Comparison of ENCODE assay signal across 31 cellular contexts in genomic region chr7:48063985-48064384, GRCh38. TPM values are rescaled to one million over a fixed set of nuclear protein-coding genes. Genes with fewer than 3 reads are reported as not detected.
"Had no signal": no experiment of that assay in that cellular context is flagged by ENCODE, and none has a peak within 500 bp of the region (broad histone marks: within the 10 kb centered on the region; RNA-seq: fewer than 3 reads in every experiment).

No MANE protein-coding gene starts in this region.

- H3K27ac Mint-ChIP-seq: dendritic cell treated with granulocyte-macrophage colony-stimulating factor and Interleukin-4, amounts not matched to agents 40 ng/mL and 50 ng/mL, for 4 days; effector memory CD8-positive, alpha-beta T cell; endodermal cell; mesothelial cell of epicardium; naive B cell had no signal

- H3K4me1 ChIP-seq: colonic mucosa, esophagus squamous epithelium, gastrocnemius medialis, lower lobe of right lung had no signal

- H3K27ac ChIP-seq: colonic mucosa, epithelial cell of prostate, esophagus squamous epithelium, gastrocnemius medialis, heart right ventricle, left lung, lower lobe of right lung had no signal

- H3K4me1 Mint-ChIP-seq: endodermal cell, mesothelial cell of epicardium, naive B cell had no signal

- H3K27me3 Mint-ChIP-seq: dendritic cell treated with granulocyte-macrophage colony-stimulating factor and Interleukin-4, amounts not matched to agents 40 ng/mL and 50 ng/mL, for 4 days had no signal

- H3K4me3 ChIP-seq: colonic mucosa, esophagus squamous epithelium, gastrocnemius medialis, heart right ventricle, left lung, lower lobe of right lung, mucosa of descending colon had no signal

- H3K4me3 Mint-ChIP-seq: dendritic cell treated with granulocyte-macrophage colony-stimulating factor and Interleukin-4, amounts not matched to agents 40 ng/mL and 50 ng/mL, for 4 days; effector memory CD8-positive, alpha-beta T cell; endodermal cell; mesothelial cell of epicardium; naive B cell had no signal

- ATAC-seq: effector memory CD8-positive, alpha-beta T cell; esophagus mucosa; gastrocnemius medialis; heart right ventricle; left cardiac atrium; left lung; left ventricle myocardium superior; lower lobe of right lung; mucosa of descending colon had no signal

- H3K36me3 ChIP-seq: colonic mucosa, esophagus squamous epithelium, gastrocnemius medialis, heart right ventricle, left lung, lower lobe of right lung had no signal

- DNase-seq: colonic mucosa; cortex of kidney; effector CD8-positive, alpha-beta T cell; effector memory CD8-positive, alpha-beta T cell; endodermal cell; erythroblast; esophagus squamous epithelium; foreskin fibroblast; foreskin melanocyte; gastrocnemius medialis; glutamatergic neuron; head of caudate nucleus; heart right ventricle; hippocampal formation; left cardiac atrium; left lung; left ventricle myocardium superior; lower lobe of right lung; mesenchymal stem cell; mucosa of descending colon; naive B cell had no signal

- H3K27me3 ChIP-seq: colonic mucosa, esophagus squamous epithelium, gastrocnemius medialis, heart right ventricle, left lung had no signal

- H3K9me3 ChIP-seq: colonic mucosa, esophagus squamous epithelium, lower lobe of right lung, mucosa of descending colon had no signal

RNA-seq across cellular contexts. Expression of gene C7orf57, which starts 28.6 kb away (rescaled TPM):
- total RNA-seq: gastrocnemius medialis, kidney epithelial cell, left ventricle myocardium superior, lung microvascular endothelial cell, mesenteric fat pad, mesothelial cell of epicardium, mucosa of descending colon had no signal
- polyA plus RNA-seq: heart right ventricle had no signal

RNA-seq across cellular contexts. Expression of gene SUN3, which starts 35.1 kb away (rescaled TPM):
- total RNA-seq: colonic mucosa, dermis microvascular lymphatic vessel endothelial cell, endodermal cell, esophagus mucosa, esophagus squamous epithelium, gastrocnemius medialis, heart right ventricle, kidney epithelial cell, left cardiac atrium, left lung, left ventricle myocardium superior, lower leg skin, lower lobe of right lung, lung microvascular endothelial cell, mesenteric fat pad, mesothelial cell of epicardium had no signal
- polyA plus RNA-seq: heart right ventricle, keratinocyte had no signal
